8 cellular contexts compared by ENCODE assay signal in the genomic region with DNA sequence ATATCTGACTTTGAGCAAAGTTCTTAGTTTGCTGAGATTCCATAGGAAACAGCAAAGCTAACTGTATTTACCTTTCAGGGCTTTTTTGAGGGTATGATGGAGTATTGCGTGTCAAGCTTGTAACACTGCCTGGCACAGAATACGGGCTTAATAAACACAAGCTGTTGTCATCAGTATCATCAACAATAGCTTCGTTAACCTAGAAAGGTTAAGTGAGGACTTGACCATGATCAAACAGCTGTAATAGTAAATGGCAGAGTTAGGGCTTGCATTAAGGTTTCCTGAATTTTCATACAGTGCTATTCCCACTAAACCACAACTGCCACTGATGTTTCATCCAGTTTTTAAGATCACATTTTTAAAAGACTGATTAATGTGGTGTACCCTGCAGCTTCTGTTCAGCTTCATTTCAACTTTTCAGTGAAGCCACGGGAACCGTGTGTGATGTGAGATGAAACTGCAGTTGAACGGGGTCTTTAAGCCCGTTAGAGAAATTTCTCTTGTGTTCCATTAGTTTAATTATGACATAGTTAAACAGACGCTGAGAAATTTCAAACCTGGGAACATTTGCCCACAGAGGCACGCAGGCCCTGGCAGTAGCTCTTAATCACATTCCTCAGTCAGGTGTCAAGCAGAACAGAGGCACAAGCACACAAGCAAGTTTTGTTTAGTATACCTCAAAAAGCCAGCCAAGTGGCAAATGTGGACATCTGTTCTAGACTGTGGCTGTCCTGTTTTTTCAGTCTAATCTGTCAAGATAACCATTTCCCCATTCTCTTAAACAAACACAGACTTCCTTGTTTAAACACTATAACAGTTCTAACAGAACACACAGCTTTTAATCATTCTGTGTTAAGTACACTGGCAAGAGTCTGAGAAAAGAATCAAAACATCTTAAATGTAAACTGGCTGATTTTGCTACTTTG.
DNase-seq lines count a peak whose midpoint lies in the region; ATAC-seq and TF ChIP-seq lines count a peak whose summit lies in the region.

No MANE protein-coding gene starts in this region.

- intact Hi-C loops in Right ventricle myocardium superior (cut with DNase I), result no loop called here
- intact Hi-C loops in left lung (cut with DNase I), result no loop called here

- no peak overlapping the region for H3K27ac ChIP-seq in right atrium auricular region
- H3K27ac ChIP-seq in brain microvascular endothelial cell, result peak overlapping the region; percentile 3
- peak overlapping the region in 1 of 2 donors; percentile 16 for H3K27ac ChIP-seq in left lung

- H3K4me3 ChIP-seq in right atrium auricular region (no peak overlapping the region), brain microvascular endothelial cell (ENCODE audit: low read depth, low read length) (no peak overlapping the region), left lung (no peak overlapping the region)

- H3K27me3 ChIP-seq in right atrium auricular region, result no peaks in the 10 kb centered on the region
- no peaks in the 10 kb centered on the region for H3K27me3 ChIP-seq in brain microvascular endothelial cell (replicated peaks)
- H3K27me3 ChIP-seq in left lung, result no peaks in the 10 kb centered on the region

- H3K36me3 ChIP-seq in right atrium auricular region (no peaks in the 10 kb centered on the region), brain microvascular endothelial cell (replicated peaks) (no peaks in the 10 kb centered on the region), left lung (no peaks in the 10 kb centered on the region)

- H3K9me3 ChIP-seq in right atrium auricular region (no peaks in the 10 kb centered on the region), left lung (no peaks in the 10 kb centered on the region)

- in situ Hi-C loops in brain microvascular endothelial cell (cut with HindIII; ENCODE audit: low pct_ligation_motif_present, low sequenced_read_pairs), result no loop called here

- H3K4me1 ChIP-seq in right atrium auricular region (peaks cover 0 to 21% of the 10 kb centered on the region in 2 donors), left lung (peaks cover 0 to 30% of the 10 kb centered on the region in 2 donors)

- DNase-seq in Right ventricle myocardium superior (peak; percentile 42), right atrium auricular region (ENCODE audit: low spot score) (no peak), NCI-H2029 (lab: John Stamatoyannopoulos, UW) (peak; percentile 31), brain microvascular endothelial cell (peak; percentile 46), left lung (no peak), NCI-H187 treated with DMSO at 0.1 percent for 48 hours (lab: John Stamatoyannopoulos, UW) (no peak), iPS-NIHi7 (ENCODE audit: extremely low spot score) (no peak)
- no peak for DNase-seq in activated CD4-positive, alpha-beta T cell treated with anti-CD3 and anti-CD28 coated beads for 4 hours

- TF ChIP-seq CTCF in right atrium auricular region (IDR thresholded peaks at IDR 0.05), result no peak
- TF ChIP-seq CTCF in brain microvascular endothelial cell (IDR thresholded peaks at IDR 0.05; ENCODE audit: low read depth, low read length, missing control alignments), result no peak
- no peak for TF ChIP-seq CTCF in left lung (IDR thresholded peaks at IDR 0.05)

- ATAC-seq in Right ventricle myocardium superior (ENCODE audit: poor library complexity) (peak; percentile 88), left lung (peak; percentile 91)

Comparison
In these comparisons a context has a peak if more than half of its experiments do, and no peak if none do; other contexts are left out.
1. DNase-seq: peak in Right ventricle myocardium superior (single experiment), NCI-H2029 (single experiment) and brain microvascular endothelial cell (single experiment); none in right atrium auricular region (single experiment), left lung (0 of 2), NCI-H187 treated with DMSO at 0.1 percent for 48 hours (single experiment), activated CD4-positive, alpha-beta T cell treated with anti-CD3 and anti-CD28 coated beads for 4 hours (0 of 2) and iPS-NIHi7 (single experiment).